Comparison of ENCODE assay signal across 24 cellular contexts in the genomic region with DNA sequence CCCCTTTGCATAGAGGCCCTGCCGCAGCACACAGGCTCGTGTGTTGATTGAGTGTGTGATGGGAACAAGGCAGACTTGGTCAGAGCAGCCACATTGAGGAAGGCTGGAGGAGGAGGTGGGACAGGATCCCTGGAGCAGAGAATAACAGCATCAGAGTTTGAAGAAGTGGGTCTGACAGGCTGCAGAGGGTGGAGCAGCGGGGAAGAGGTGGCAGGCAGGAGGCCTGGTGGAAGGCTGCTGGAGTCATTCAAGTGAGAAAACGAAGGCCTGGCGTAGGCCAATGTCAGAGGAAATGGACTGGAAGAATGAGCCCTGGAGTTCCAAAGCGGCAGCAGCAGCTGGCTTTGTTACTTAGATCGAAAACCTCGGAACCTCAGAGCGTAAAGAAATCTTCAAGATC.
DNase-seq lines count a peak whose midpoint lies in the region; ATAC-seq, FAIRE-seq and TF ChIP-seq lines count a peak whose summit lies in the region.
"Had no signal": no experiment of that assay in that cellular context is flagged by ENCODE, and none has a peak within 500 bp of the region (broad histone marks: within the 10 kb centered on the region; RNA-seq: fewer than 3 reads in every experiment).

No MANE protein-coding gene starts in this region.

- no peak overlapping the region for H3K4me3 Mint-ChIP-seq in Caco-2 (ENCODE audit: unreplicated experiment)
- H3K4me3 Mint-ChIP-seq: B cell; CD4-positive, CD25-positive, alpha-beta regulatory T cell had no signal

- H3K4me1 ChIP-seq in mesendoderm (ENCODE audit: control insufficient read depth, low read depth, low read length) (no peaks in the 10 kb centered on the region), Caco-2 (no peaks in the 10 kb centered on the region)

- H3K4ac ChIP-seq in mesendoderm (ENCODE audit: low read depth, low read length) = no peak overlapping the region

- no peak overlapping the region for H3K18ac ChIP-seq in mesendoderm (ENCODE audit: low read length)

- peak; percentile 40 for FAIRE-seq in urothelium cell line (lab: Jason Lieb, UNC)
- FAIRE-seq: GM12878, GM19239 had no signal

- H3K79me2 ChIP-seq in mesendoderm (ENCODE audit: control insufficient read depth, insufficient read depth, low read length) = no peaks in the 10 kb centered on the region

- H3K27ac ChIP-seq in mesendoderm (ENCODE audit: low read depth, low read length) = no peak overlapping the region
- H3K27ac ChIP-seq: GM23248 had no signal

- no peaks in the 10 kb centered on the region for H3K36me3 ChIP-seq in mesendoderm (ENCODE audit: control insufficient read depth, insufficient read depth, low read length)
- H3K36me3 ChIP-seq in Caco-2 (ENCODE audit: control insufficient read depth, insufficient read depth, low read length) = no peaks in the 10 kb centered on the region
- H3K36me3 ChIP-seq: MG63 had no signal

- no peak for TF ChIP-seq CTCF in Caco-2 (IDR thresholded peaks at IDR 0.05; ENCODE audit: insufficient read depth in 1 of 2, low read depth in 1 of 2, low read length in 1 of 2, severe bottlenecking in 1 of 2, unreplicated experiment in 1 of 2)

- ATAC-seq in HG02763 (IDR thresholded peaks at IDR 0.05; ENCODE audit: unreplicated experiment) = no peak
- ATAC-seq: GM12878, Panc1 had no signal

- no peak overlapping the region for H4K5ac ChIP-seq in mesendoderm (ENCODE audit: low read length)

- H3K27me3 ChIP-seq in mesendoderm (ENCODE audit: insufficient read depth, low read length, poor library complexity) (no peaks in the 10 kb centered on the region), Caco-2 (replicated peaks; ENCODE audit: control insufficient read depth, insufficient read depth, low read length) (no peaks in the 10 kb centered on the region)
- H3K27me3 ChIP-seq: MG63 had no signal

- BruUV-seq in Caco-2 (replicated peaks; lab: Mats Ljungman, UMichigan) = no TSS peak

- DNase-seq in activated CD8-positive, alpha-beta memory T cell treated with anti-CD3 and anti-CD28 coated beads for 24 hours = peak; percentile 7
- DNase-seq in activated CD8-positive, alpha-beta memory T cell treated with anti-CD3 and anti-CD28 coated beads, Interleukin-2, amount 50 U/mL, for 48 hours = no peak
- DNase-seq in NCI-H2227 (lab: John Stamatoyannopoulos, UW; ENCODE audit: unreplicated experiment) (peak; percentile 56), islet precursor cell (peak; percentile 49), urothelium cell line (ENCODE audit: low spot score) (no peak), mesendoderm (no peak), Caco-2 (no peak)
- DNase-seq: CD4-positive, CD25-positive, alpha-beta regulatory T cell; COR-L47; DMS153; EL; GM23248; Kasumi-1; MG63; NCI-H1092 treated with DMSO at 0.1 percent for 48 hours; NCI-H146; NCI-H2081 treated with DMSO at 0.1 percent for 48 hours; NCI-H226; NCI-H526 had no signal

- no peak overlapping the region for H3K9ac ChIP-seq in mesendoderm (ENCODE audit: low read length)
- H3K9ac ChIP-seq: GM23248 had no signal

- POLR2A ChIA-PET in Caco-2 (lab: Charles Lee) = no interaction called here

- no peak overlapping the region for H3K56ac ChIP-seq in mesendoderm (ENCODE audit: low read length)

- H3K79me1 ChIP-seq in mesendoderm (ENCODE audit: low read length) = no peaks in the 10 kb centered on the region

- H3K36me3 Mint-ChIP-seq in Caco-2 (ENCODE audit: insufficient read depth, unreplicated experiment) = no peaks in the 10 kb centered on the region
- H3K36me3 Mint-ChIP-seq: CD4-positive, CD25-positive, alpha-beta regulatory T cell had no signal

- H2BK120ac ChIP-seq in mesendoderm (ENCODE audit: low read depth, low read length) = no peak overlapping the region

- intact Hi-C loops in Caco-2 (cut with micrococcal nuclease; ENCODE audit: unreplicated experiment) = no loop called here

- H3K9me3 ChIP-seq in Caco-2 = no peaks in the 10 kb centered on the region
- H3K9me3 ChIP-seq: MG63 had no signal

- peaks cover 15% of the 10 kb centered on the region for H3K27me3 Mint-ChIP-seq in Caco-2 (ENCODE audit: insufficient read depth, unreplicated experiment)

- H2AK5ac ChIP-seq in mesendoderm (ENCODE audit: low read length) = no peak overlapping the region

- no peaks in the 10 kb centered on the region for H3K9me3 Mint-ChIP-seq in Caco-2 (ENCODE audit: unreplicated experiment)

- H2BK15ac ChIP-seq in mesendoderm (replicated peaks; ENCODE audit: low read depth) = no peak overlapping the region

- no peak overlapping the region for H4K8ac ChIP-seq in mesendoderm (ENCODE audit: low read depth, low read length)

- H3K4me2 ChIP-seq in mesendoderm (ENCODE audit: low read length) = no peak overlapping the region

- no CpG with 5 or more reads among the region's 9 CpGs for WGBS in mesendoderm (ENCODE audit: extremely low coverage, insufficient coverage, low lambda C conversion rate)

- H3K27ac Mint-ChIP-seq in Caco-2 (ENCODE audit: unreplicated experiment) = no peak overlapping the region
- H3K27ac Mint-ChIP-seq: B cell; CD4-positive, CD25-positive, alpha-beta regulatory T cell had no signal

- CTCF ChIA-PET in Caco-2 (lab: Charles Lee) = no interaction called here

- no peak overlapping the region for H3K23ac ChIP-seq in mesendoderm (ENCODE audit: low read length)

- no peak overlapping the region for H3K4me3 ChIP-seq in mesendoderm (ENCODE audit: low read length)
- no peak overlapping the region for H3K4me3 ChIP-seq in Caco-2 (ENCODE audit: low read depth, low read length)
- H3K4me3 ChIP-seq: GM12878, GM23248, MG63 had no signal

- no peaks in the 10 kb centered on the region for H3K4me1 Mint-ChIP-seq in Caco-2 (ENCODE audit: low read depth, unreplicated experiment)
- H3K4me1 Mint-ChIP-seq: B cell; CD4-positive, CD25-positive, alpha-beta regulatory T cell had no signal

- no peak overlapping the region for H2BK5ac ChIP-seq in mesendoderm (ENCODE audit: low read length)

Comparison
In these comparisons a context has a peak if more than half of its experiments do, and no peak if none do; other contexts are left out.
1. DNase-seq: peak in activated CD8-positive, alpha-beta memory T cell treated with anti-CD3 and anti-CD28 coated beads for 24 hours (single experiment), NCI-H2227 (single experiment) and islet precursor cell (single experiment); none in activated CD8-positive, alpha-beta memory T cell treated with anti-CD3 and anti-CD28 coated beads, Interleukin-2, amount 50 U/mL, for 48 hours (single experiment), urothelium cell line (single experiment), mesendoderm (single experiment) and Caco-2 (0 of 2).